Comparison of ENCODE assay signal across 18 cellular contexts in the genomic region with DNA sequence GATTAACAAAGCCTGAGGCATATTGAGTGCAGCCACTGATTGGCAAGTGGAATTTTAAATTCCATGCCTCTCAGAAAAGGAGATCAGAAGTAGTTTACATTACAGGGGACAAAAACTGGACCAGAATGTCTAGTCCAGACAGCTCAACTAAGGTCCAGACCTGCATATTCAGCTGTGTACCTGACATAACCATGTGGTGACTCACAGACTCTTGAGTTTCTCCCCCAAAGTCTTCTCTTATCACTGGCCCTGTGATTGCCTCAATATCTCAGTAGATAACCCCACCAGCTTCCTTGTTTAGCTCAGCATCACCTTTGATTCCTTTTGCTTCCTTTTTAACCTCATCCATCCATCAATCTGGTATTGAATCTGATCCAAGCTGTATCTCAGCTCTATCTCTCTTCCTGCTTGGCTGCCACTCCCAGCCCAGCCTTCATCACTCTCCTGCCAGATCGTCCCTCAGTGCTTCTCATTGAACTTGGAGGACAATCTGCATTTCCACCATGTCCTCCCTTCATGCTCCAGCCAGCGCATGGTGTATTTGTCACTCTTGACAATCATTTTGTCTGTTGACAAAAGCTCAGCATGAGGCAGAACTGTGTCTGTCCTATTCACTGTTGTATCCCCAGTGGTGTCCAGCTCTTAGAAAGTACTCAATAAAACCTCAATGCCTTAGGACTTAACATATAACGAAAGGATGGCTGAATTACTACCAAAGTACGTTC. TPM values are rescaled to one million over a fixed set of nuclear protein-coding genes. Genes with fewer than 3 reads are reported as not detected.
DNase-seq lines count a peak whose midpoint lies in the region; ATAC-seq and TF ChIP-seq lines count a peak whose summit lies in the region.
"Had no signal": no experiment of that assay in that cellular context is flagged by ENCODE, and none has a peak within 500 bp of the region (broad histone marks: within the 10 kb centered on the region; RNA-seq: fewer than 3 reads in every experiment).

No MANE protein-coding gene starts in this region.

- no peak overlapping the region for H3K4me3 Mint-ChIP-seq in mesothelial cell of epicardium
- H3K4me3 Mint-ChIP-seq: HFFc6 had no signal

- H3K4me3 ChIP-seq in hepatocyte (no peak overlapping the region), parathyroid adenoma (ENCODE audit: low read depth, low read length) (no peak overlapping the region), upper lobe of right lung (no peak overlapping the region)
- H3K4me3 ChIP-seq: SJCRH30 had no signal

- H2AFZ ChIP-seq in hepatocyte (no peak overlapping the region), parathyroid adenoma (no peak overlapping the region)

- H4K20me1 ChIP-seq in hepatocyte (ENCODE audit: insufficient read depth, poor library complexity, severe bottlenecking) = no peaks in the 10 kb centered on the region

- no peaks in the 10 kb centered on the region for H3K27me3 ChIP-seq in hepatocyte
- no peaks in the 10 kb centered on the region for H3K27me3 ChIP-seq in parathyroid adenoma (ENCODE audit: control insufficient read depth, insufficient read depth, low read length)
- no peaks in the 10 kb centered on the region for H3K27me3 ChIP-seq in upper lobe of right lung
- H3K27me3 ChIP-seq: SJCRH30 had no signal

- no peak overlapping the region for H3K27ac Mint-ChIP-seq in mesothelial cell of epicardium
- H3K27ac Mint-ChIP-seq: HFFc6 had no signal

- H3K36me3 ChIP-seq in hepatocyte (replicated peaks; ENCODE audit: insufficient read depth, low read depth) = no peaks in the 10 kb centered on the region
- H3K36me3 ChIP-seq in parathyroid adenoma (ENCODE audit: control insufficient read depth, insufficient read depth, low read length) = no peaks in the 10 kb centered on the region
- H3K36me3 ChIP-seq in upper lobe of right lung = no peaks in the 10 kb centered on the region
- H3K36me3 ChIP-seq: SJCRH30 had no signal

- H3K9me2 ChIP-seq in hepatocyte (replicated peaks; ENCODE audit: insufficient read depth) = no peaks in the 10 kb centered on the region

- peaks cover 2% of the 10 kb centered on the region for H3K27me3 Mint-ChIP-seq in mesothelial cell of epicardium (ENCODE audit: low read depth)

- peaks cover 11% of the 10 kb centered on the region for H3K9me3 Mint-ChIP-seq in mesothelial cell of epicardium
- H3K9me3 Mint-ChIP-seq: HFFc6 had no signal

- peaks cover 34% of the 10 kb centered on the region for H3K4me1 Mint-ChIP-seq in mesothelial cell of epicardium

- H3K4me2 ChIP-seq in hepatocyte (no peak overlapping the region), parathyroid adenoma (ENCODE audit: low read length) (no peak overlapping the region)

- H3K27ac ChIP-seq in hepatocyte = peak overlapping the region; percentile 57
- peak overlapping the region; percentile 36 for H3K27ac ChIP-seq in parathyroid adenoma
- no peak overlapping the region for H3K27ac ChIP-seq in upper lobe of right lung
- H3K27ac ChIP-seq: SJCRH30 had no signal

- no peak for TF ChIP-seq CTCF in hepatocyte (IDR thresholded peaks at IDR 0.05; ENCODE audit: poor library complexity)
- TF ChIP-seq CTCF in parathyroid adenoma (IDR thresholded peaks at IDR 0.05) = no peak
- TF ChIP-seq CTCF in upper lobe of right lung (IDR thresholded peaks at IDR 0.05) = no peak
- TF ChIP-seq CTCF in mesothelial cell of epicardium (IDR thresholded peaks at IDR 0.05; ENCODE audit: unreplicated experiment) = no peak

- H3K9me3 ChIP-seq in hepatocyte (ENCODE audit: low read depth) (no peaks in the 10 kb centered on the region), parathyroid adenoma (ENCODE audit: control insufficient read depth, low read length) (no peaks in the 10 kb centered on the region), upper lobe of right lung (no peaks in the 10 kb centered on the region)
- H3K9me3 ChIP-seq: SJCRH30 had no signal

- DNase-seq in LoVo (ENCODE audit: low spot score) = peak; percentile 12
- DNase-seq in NCI-H69 (lab: John Stamatoyannopoulos, UW) = peak; percentile 34
- peak; percentile 43 for DNase-seq in hepatocyte (ENCODE audit: low spot score)
- no peak for DNase-seq in upper lobe of right lung
- no peak for DNase-seq in middle frontal gyrus (ENCODE audit: extremely low spot score, low spot score)
- DNase-seq in mesothelial cell of epicardium (ENCODE audit: low spot score in 2 of 2, unreplicated experiment in 2 of 2) = no peak
- DNase-seq: COR-L47, EL, HFFc6, MM.1S, NCI-H1105, NCI-H187, NCI-H446, NCI-H774, RPMI8226, SJCRH30 had no signal

- H3K79me2 ChIP-seq in hepatocyte (no peaks in the 10 kb centered on the region), parathyroid adenoma (no peaks in the 10 kb centered on the region)

- no peak for ATAC-seq in upper lobe of right lung
- ATAC-seq in GM19452 (IDR thresholded peaks at IDR 0.05; ENCODE audit: unreplicated experiment) = no peak

- intact Hi-C loops in upper lobe of right lung (cut with DNase I) = no loop called here

- 66% methylated on average over 4 of the region's 4 CpGs for WGBS in hepatocyte (ENCODE audit: low lambda C conversion rate, missing lambda C conversion rate)

- H3K9ac ChIP-seq in parathyroid adenoma = no peak overlapping the region

- peaks cover 10% of the 10 kb centered on the region for H3K4me1 ChIP-seq in hepatocyte (ENCODE audit: insufficient read depth)
- peaks cover 14% of the 10 kb centered on the region for H3K4me1 ChIP-seq in parathyroid adenoma
- H3K4me1 ChIP-seq in upper lobe of right lung = no peaks in the 10 kb centered on the region

- no peaks in the 10 kb centered on the region for H3K36me3 Mint-ChIP-seq in mesothelial cell of epicardium

RNA-seq across cellular contexts. Expression of gene SLC2A9, which starts 27.8 kb away (rescaled TPM):
- total RNA-seq in hepatocyte (2.7 and 6.2 TPM in 2 replicates), upper lobe of right lung (19.0 TPM), mesothelial cell of epicardium (4.8 to 5.1 TPM (median 5.0 TPM) in 3 replicates)
- polyA plus RNA-seq in hepatocyte = 7.1 and 7.8 TPM in 2 replicates

Comparison
In these comparisons a context has a peak if more than half of its experiments do, and no peak if none do; other contexts are left out.
1. DNase-seq: peak in LoVo (single experiment), NCI-H69 (single experiment) and hepatocyte (single experiment); none in upper lobe of right lung (single experiment), middle frontal gyrus (single experiment) and mesothelial cell of epicardium (0 of 2).